ENCODE assay signal across 26 cellular contexts in the genomic region with DNA sequence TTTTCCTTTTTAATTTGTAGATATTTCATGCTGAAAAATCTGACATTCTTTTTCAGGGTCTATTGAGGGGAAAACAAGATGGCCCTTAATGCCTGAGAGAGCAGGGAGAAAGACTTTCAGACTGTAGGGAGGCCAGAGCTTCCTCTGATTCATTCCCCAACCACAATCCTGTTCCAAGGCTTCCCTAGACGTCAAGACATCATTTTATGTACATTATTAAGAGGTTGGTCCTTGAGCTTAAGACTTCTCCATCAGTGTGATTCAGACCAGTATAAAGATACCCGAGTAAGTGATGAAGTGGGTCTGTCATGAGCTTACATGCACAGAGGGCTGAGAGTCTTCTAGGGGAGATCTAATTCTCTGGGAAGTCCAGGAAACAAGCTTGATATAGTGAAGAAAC. TPM values are rescaled to one million over a fixed set of nuclear protein-coding genes. Genes with fewer than 3 reads are reported as not detected.
DNase-seq lines count a peak whose midpoint lies in the region; ATAC-seq, FAIRE-seq and TF ChIP-seq lines count a peak whose summit lies in the region.
"Had no signal": no experiment of that assay in that cellular context is flagged by ENCODE, and none has a peak within 500 bp of the region (broad histone marks: within the 10 kb centered on the region; RNA-seq: fewer than 3 reads in every experiment).

No MANE protein-coding gene starts in this region.

- no peak overlapping the region for H3K27ac ChIP-seq in osteoblast (ENCODE audit: low read depth, low read length)
- H3K27ac ChIP-seq: KMS-11 had no signal

- no peaks in the 10 kb centered on the region for H3K79me2 ChIP-seq in osteoblast (ENCODE audit: insufficient read depth, low read length)

- no peaks in the 10 kb centered on the region for H3K36me3 Mint-ChIP-seq in endothelial cell (ENCODE audit: low read depth, unreplicated experiment)
- H3K36me3 Mint-ChIP-seq: CD14-positive monocyte had no signal

- no peaks in the 10 kb centered on the region for H4K20me1 ChIP-seq in osteoblast (ENCODE audit: insufficient read depth, low read length)

- H3K9me3 Mint-ChIP-seq in endothelial cell (ENCODE audit: unreplicated experiment), result no peaks in the 10 kb centered on the region
- H3K9me3 Mint-ChIP-seq: HFFc6; T-helper 1 cell treated with Interleukin-12 subunit alpha and Interleukin-12 subunit beta and Interleukin-4 antibody, amounts not matched to agents 30 μg/mL and 1 μg/mL, for 36 hours had no signal

- no peaks in the 10 kb centered on the region for H3K27me3 Mint-ChIP-seq in endothelial cell (ENCODE audit: unreplicated experiment)

- H3K9me3 ChIP-seq in osteoblast (ENCODE audit: low read depth, low read length), result no peaks in the 10 kb centered on the region

- H3K4me3 ChIP-seq in osteoblast (ENCODE audit: insufficient read depth, low read length), result no peak overlapping the region

- no peak overlapping the region for H3K4me2 ChIP-seq in osteoblast (ENCODE audit: insufficient read depth, low read length)
- H3K4me2 ChIP-seq: KMS-11 had no signal

- no peak overlapping the region for H3K4me3 Mint-ChIP-seq in endothelial cell (ENCODE audit: unreplicated experiment)
- H3K4me3 Mint-ChIP-seq: B cell; CD14-positive monocyte; HFFc6; T-helper 1 cell treated with Interleukin-12 subunit alpha and Interleukin-12 subunit beta and Interleukin-4 antibody, amounts not matched to agents 30 μg/mL and 1 μg/mL, for 36 hours had no signal

- H3K4me1 Mint-ChIP-seq in endothelial cell (ENCODE audit: unreplicated experiment), result peaks cover 15% of the 10 kb centered on the region
- H3K4me1 Mint-ChIP-seq: B cell, CD14-positive monocyte had no signal

- TF ChIP-seq CTCF in endothelial cell (IDR thresholded peaks at IDR 0.05; ENCODE audit: unreplicated experiment), result no peak
- no peak for TF ChIP-seq CTCF in osteoblast (IDR thresholded peaks at IDR 0.05; ENCODE audit: extremely low read depth, low read depth, low read length)

- H3K36me3 ChIP-seq in osteoblast (ENCODE audit: insufficient read depth, low read length), result no peaks in the 10 kb centered on the region

- peak; percentile 14 for DNase-seq in ELR (ENCODE audit: low read depth)
- peak; percentile 24 for DNase-seq in RCC 7860 (ENCODE audit: low spot score)
- DNase-seq in endothelial cell (ENCODE audit: low spot score), result no peak
- DNase-seq in osteoblast (ENCODE audit: insufficient read length, low spot score, missing footprints), result peak; percentile 36
- no peak for DNase-seq in cerebellar cortex (ENCODE audit: low spot score)
- no peak for DNase-seq in NCI-H128 (lab: John Stamatoyannopoulos, UW; ENCODE audit: unreplicated experiment)
- DNase-seq: DMS79, HFFc6, IMR-90, NCI-H1417, NCI-H1694 treated with DMSO at 0.1 percent for 48 hours, NCI-H2081 treated with DMSO at 0.1 percent for 48 hours, NCI-H2171 treated with DMSO at 0.1 percent for 48 hours, NCI-H524 treated with DMSO at 0.1 percent for 48 hours, RPMI8226, SHP77 had no signal

- FAIRE-seq in RCC 7860 (lab: Jason Lieb, UNC), result no peak
- FAIRE-seq: A204.1, D721Med, G401.6, GM18507 had no signal

- no peaks in the 10 kb centered on the region for H3K4me1 ChIP-seq in osteoblast (ENCODE audit: insufficient read depth, low read length)

- H3K27me3 ChIP-seq in osteoblast (ENCODE audit: insufficient read depth, low read length), result peaks cover 17% of the 10 kb centered on the region

- H3K27ac Mint-ChIP-seq in endothelial cell (ENCODE audit: unreplicated experiment), result peak overlapping the region; percentile 65
- H3K27ac Mint-ChIP-seq: B cell; CD14-positive monocyte; HFFc6; T-helper 1 cell treated with Interleukin-12 subunit alpha and Interleukin-12 subunit beta and Interleukin-4 antibody, amounts not matched to agents 30 μg/mL and 1 μg/mL, for 36 hours had no signal

- no peak overlapping the region for H2AFZ ChIP-seq in osteoblast (ENCODE audit: low read length)

- ATAC-seq in HG03521 (IDR thresholded peaks at IDR 0.05; ENCODE audit: unreplicated experiment), result no peak

RNA-seq across cellular contexts. Expression of gene AVPR1A, which starts 57.3 kb away (rescaled TPM):
- total RNA-seq in endothelial cell (ENCODE audit: unreplicated experiment), result 0.59 TPM
- total RNA-seq in osteoblast, result not detected in 2 replicates
- total RNA-seq: B cell, H4, HFFc6, IMR-90 had no signal

Comparison
In these comparisons a context has a peak if more than half of its experiments do, and no peak if none do; other contexts are left out.
1. DNase-seq: peak in ELR (single experiment), RCC 7860 (single experiment) and osteoblast (single experiment); none in endothelial cell (single experiment), cerebellar cortex (single experiment) and NCI-H128 (single experiment).